Comparison of ENCODE assay signal across 21 cellular contexts in the genomic region with DNA sequence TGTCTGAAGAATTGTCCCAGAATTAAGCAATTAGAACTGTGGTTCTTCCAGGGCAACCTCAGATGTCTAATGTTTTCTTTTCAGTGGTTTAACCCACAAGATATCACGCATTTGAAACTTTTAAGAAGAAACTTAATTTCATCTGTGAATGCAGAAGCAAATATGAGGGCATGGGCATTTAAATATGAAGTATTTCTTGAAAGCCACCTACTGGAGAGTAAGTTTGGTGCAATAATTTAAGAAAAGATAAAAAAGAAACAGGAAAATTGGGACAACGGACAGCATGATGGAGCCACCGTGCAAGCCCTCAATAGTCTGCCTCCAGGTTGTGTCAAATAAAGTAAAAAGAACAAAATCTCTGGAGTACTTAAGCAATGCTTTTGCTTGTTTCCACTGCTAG. TPM values are rescaled to one million over a fixed set of nuclear protein-coding genes. Genes with fewer than 3 reads are reported as not detected.
DNase-seq lines count a peak whose midpoint lies in the region; TF ChIP-seq lines count a peak whose summit lies in the region.
"Had no signal": no experiment of that assay in that cellular context is flagged by ENCODE, and none has a peak within 500 bp of the region (broad histone marks: within the 10 kb centered on the region; RNA-seq: fewer than 3 reads in every experiment).

No MANE protein-coding gene starts in this region.

- intact Hi-C loops in activated T-helper 1 cell treated with anti-CD3 and anti-CD28 coated beads, Interleukin-12 subunit alpha, Interleukin-12 subunit beta, Interleukin-2, Interleukin-4 antibody, amounts not matched to agents 30 ng/mL and 10 ng/mL and 1 ng/mL, durations not matched to agents 14 hours and 24 hours and 36 hours (cut with micrococcal nuclease): no loop called here

- H3K36me3 Mint-ChIP-seq in chondrocyte (ENCODE audit: low read depth) (no peaks in the 10 kb centered on the region), osteocyte (ENCODE audit: unreplicated experiment) (no peaks in the 10 kb centered on the region)
- H3K36me3 Mint-ChIP-seq in activated T-helper 1 cell treated with anti-CD3 and anti-CD28 coated beads, Interleukin-12 subunit alpha, Interleukin-12 subunit beta, Interleukin-2, Interleukin-4 antibody, amounts not matched to agents 30 ng/mL and 10 ng/mL and 1 ng/mL, durations not matched to agents 14 hours and 24 hours and 36 hours (ENCODE audit: low read depth): no peaks in the 10 kb centered on the region

- DNase-seq in DMS53 (lab: John Stamatoyannopoulos, UW) (peak; percentile 2), DMS53 treated with DMSO at 0.1 percent for 48 hours (lab: John Stamatoyannopoulos, UW; ENCODE audit: unreplicated experiment) (no peak), Kasumi-1 (lab: John Stamatoyannopoulos, UW) (peak; percentile 45 to 61), chondrocyte (ENCODE audit: low spot score) (no peak), osteocyte (ENCODE audit: extremely low spot score, unreplicated experiment) (no peak), NCI-H345 (lab: John Stamatoyannopoulos, UW) (no peak), COR-L47 (lab: John Stamatoyannopoulos, UW) (no peak)
- no peak for DNase-seq in activated T-helper 1 cell treated with anti-CD3 and anti-CD28 coated beads, Interleukin-12 subunit alpha, Interleukin-12 subunit beta, Interleukin-2, Interleukin-4 antibody, amounts not matched to agents 30 ng/mL and 10 ng/mL and 1 ng/mL, durations not matched to agents 14 hours and 24 hours and 36 hours (ENCODE audit: low spot score)
- DNase-seq: activated CD4-positive, alpha-beta T cell treated with anti-CD3 and anti-CD28 coated beads for 36 hours; activated gamma-delta T cell; cortex of kidney; heart right ventricle; naive thymus-derived CD8-positive, alpha-beta T cell; NCI-H2029 treated with DMSO at 0.1 percent for 48 hours; NCI-H524; stimulated activated naive CD8-positive, alpha-beta T cell treated with anti-CD3 and anti-CD28 coated beads, Interleukin-15, Interleukin-2, amounts not matched to agents 100 U/mL and 50 U/mL, for 24 hours; T1000; transverse colon had no signal

- TF ChIP-seq CTCF in chondrocyte (IDR thresholded peaks at IDR 0.05): peak; percentile 61
- TF ChIP-seq CTCF in osteocyte (IDR thresholded peaks at IDR 0.05): peak; percentile 25

- no peaks in the 10 kb centered on the region for H3K4me1 Mint-ChIP-seq in chondrocyte (ENCODE audit: low read depth)
- no peaks in the 10 kb centered on the region for H3K4me1 Mint-ChIP-seq in osteocyte (ENCODE audit: unreplicated experiment)
- H3K4me1 Mint-ChIP-seq in activated T-helper 1 cell treated with anti-CD3 and anti-CD28 coated beads, Interleukin-12 subunit alpha, Interleukin-12 subunit beta, Interleukin-2, Interleukin-4 antibody, amounts not matched to agents 30 ng/mL and 10 ng/mL and 1 ng/mL, durations not matched to agents 14 hours and 24 hours and 36 hours (ENCODE audit: low read depth): no peaks in the 10 kb centered on the region

- H3K4me3 Mint-ChIP-seq in chondrocyte (ENCODE audit: unreplicated experiment): no peak overlapping the region
- H3K4me3 Mint-ChIP-seq in osteocyte (ENCODE audit: unreplicated experiment): no peak overlapping the region
- H3K4me3 Mint-ChIP-seq in activated T-helper 1 cell treated with anti-CD3 and anti-CD28 coated beads, Interleukin-12 subunit alpha, Interleukin-12 subunit beta, Interleukin-2, Interleukin-4 antibody, amounts not matched to agents 30 ng/mL and 10 ng/mL and 1 ng/mL, durations not matched to agents 14 hours and 24 hours and 36 hours: no peak overlapping the region
- H3K4me3 Mint-ChIP-seq: activated CD4-positive, alpha-beta T cell treated with anti-CD3 and anti-CD28 coated beads for 36 hours; naive thymus-derived CD8-positive, alpha-beta T cell had no signal

- H3K9me3 Mint-ChIP-seq in chondrocyte (ENCODE audit: low read depth): peaks cover 6% of the 10 kb centered on the region
- no peaks in the 10 kb centered on the region for H3K9me3 Mint-ChIP-seq in osteocyte (ENCODE audit: unreplicated experiment)
- H3K9me3 Mint-ChIP-seq in activated T-helper 1 cell treated with anti-CD3 and anti-CD28 coated beads, Interleukin-12 subunit alpha, Interleukin-12 subunit beta, Interleukin-2, Interleukin-4 antibody, amounts not matched to agents 30 ng/mL and 10 ng/mL and 1 ng/mL, durations not matched to agents 14 hours and 24 hours and 36 hours: no peaks in the 10 kb centered on the region

- H3K27ac Mint-ChIP-seq in chondrocyte (ENCODE audit: unreplicated experiment): no peak overlapping the region
- H3K27ac Mint-ChIP-seq in osteocyte (ENCODE audit: unreplicated experiment): no peak overlapping the region
- H3K27ac Mint-ChIP-seq in activated T-helper 1 cell treated with anti-CD3 and anti-CD28 coated beads, Interleukin-12 subunit alpha, Interleukin-12 subunit beta, Interleukin-2, Interleukin-4 antibody, amounts not matched to agents 30 ng/mL and 10 ng/mL and 1 ng/mL, durations not matched to agents 14 hours and 24 hours and 36 hours: no peak overlapping the region
- H3K27ac Mint-ChIP-seq: activated CD4-positive, alpha-beta T cell treated with anti-CD3 and anti-CD28 coated beads for 36 hours; naive thymus-derived CD8-positive, alpha-beta T cell had no signal

- H3K27me3 Mint-ChIP-seq in chondrocyte (ENCODE audit: low read depth) (peaks cover 31% of the 10 kb centered on the region), osteocyte (ENCODE audit: unreplicated experiment) (peaks cover 25% of the 10 kb centered on the region)
- H3K27me3 Mint-ChIP-seq in activated T-helper 1 cell treated with anti-CD3 and anti-CD28 coated beads, Interleukin-12 subunit alpha, Interleukin-12 subunit beta, Interleukin-2, Interleukin-4 antibody, amounts not matched to agents 30 ng/mL and 10 ng/mL and 1 ng/mL, durations not matched to agents 14 hours and 24 hours and 36 hours (ENCODE audit: insufficient read depth): peaks cover 14% of the 10 kb centered on the region

RNA-seq across cellular contexts. Expression of gene CAPSL, which starts 1.2 kb away (rescaled TPM):
- total RNA-seq in chondrocyte (not detected in 3 replicates), osteocyte (not detected in 2 replicates)
- not detected in 2 replicates for total RNA-seq in activated T-helper 1 cell treated with anti-CD3 and anti-CD28 coated beads, Interleukin-12 subunit alpha, Interleukin-12 subunit beta, Interleukin-2, Interleukin-4 antibody, amounts not matched to agents 30 ng/mL and 10 ng/mL and 1 ng/mL, durations not matched to agents 14 hours and 24 hours and 36 hours
- total RNA-seq: heart right ventricle; lung microvascular endothelial cell; naive thymus-derived CD8-positive, alpha-beta T cell; renal cortical epithelial cell; SK-MEL-5; transverse colon had no signal

RNA-seq across cellular contexts. Expression of gene UGT3A1, which starts 51.6 kb away (rescaled TPM):
- total RNA-seq in chondrocyte (not detected in 3 replicates), osteocyte (not detected in 2 replicates)
- total RNA-seq in activated T-helper 1 cell treated with anti-CD3 and anti-CD28 coated beads, Interleukin-12 subunit alpha, Interleukin-12 subunit beta, Interleukin-2, Interleukin-4 antibody, amounts not matched to agents 30 ng/mL and 10 ng/mL and 1 ng/mL, durations not matched to agents 14 hours and 24 hours and 36 hours: not detected in 2 replicates
- total RNA-seq: activated CD4-positive, alpha-beta T cell treated with anti-CD3 and anti-CD28 coated beads for 36 hours; heart right ventricle; lung microvascular endothelial cell; naive thymus-derived CD8-positive, alpha-beta T cell; SK-MEL-5; transverse colon had no signal

Comparison
In these comparisons a context has a peak if more than half of its experiments do, and no peak if none do; other contexts are left out.
1. DNase-seq: peak in DMS53 (single experiment) and Kasumi-1 (2 of 2); none in DMS53 treated with DMSO at 0.1 percent for 48 hours (single experiment), chondrocyte (single experiment), osteocyte (single experiment), NCI-H345 (single experiment), COR-L47 (single experiment) and activated T-helper 1 cell treated with anti-CD3 and anti-CD28 coated beads, Interleukin-12 subunit alpha, Interleukin-12 subunit beta, Interleukin-2, Interleukin-4 antibody, amounts not matched to agents 30 ng/mL and 10 ng/mL and 1 ng/mL, durations not matched to agents 14 hours and 24 hours and 36 hours (single experiment).